Comparison of ENCODE assay signal across 14 cellular contexts in the genomic region with DNA sequence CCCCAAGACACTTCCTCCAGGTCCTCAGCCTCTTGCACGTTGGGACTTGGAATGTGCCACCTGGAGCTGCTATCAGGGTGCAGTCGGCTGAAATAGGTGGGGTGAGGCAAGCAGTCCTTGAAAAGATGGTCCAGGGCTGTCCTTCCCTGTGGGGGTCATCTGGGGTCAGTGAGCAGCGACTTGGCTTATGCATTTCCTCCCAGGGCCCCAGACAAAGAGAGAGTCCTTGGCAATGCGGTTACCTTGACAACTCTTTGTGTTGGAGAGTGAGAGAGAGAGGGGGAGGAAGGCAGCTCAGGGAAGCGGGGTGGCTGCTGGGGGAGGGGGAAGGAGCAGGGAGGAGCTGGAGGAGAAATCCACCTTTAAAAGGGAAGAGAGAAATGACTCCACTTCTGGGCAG.
A peak's percentile ranks its signal among the peaks of the same experiment; 100 is the strongest.
DNase-seq lines count a peak whose midpoint lies in the region.
"Had no signal": no experiment of that assay in that cellular context is flagged by ENCODE, and none has a peak within 500 bp of the region (broad histone marks: within the 10 kb centered on the region; RNA-seq: fewer than 3 reads in every experiment).

No MANE protein-coding gene starts in this region.

- H3K4me1 Mint-ChIP-seq in activated naive CD4-positive, alpha-beta T cell treated with anti-CD3 and anti-CD28 coated beads for 36 hours (ENCODE audit: low read depth) = no peaks in the 10 kb centered on the region

- no peaks in the 10 kb centered on the region for H3K27me3 Mint-ChIP-seq in activated naive CD4-positive, alpha-beta T cell treated with anti-CD3 and anti-CD28 coated beads for 36 hours (ENCODE audit: low read depth)
- H3K27me3 Mint-ChIP-seq: naive thymus-derived CD4-positive, alpha-beta T cell; stimulated activated naive B cell treated with anti-CD40 and anti-IgM and Interleukin-4, amounts not matched to agents 10 μg/mL and 1 μg/mL and 100 μg/mL, for 72 hours had no signal

- intact Hi-C loops in activated naive CD4-positive, alpha-beta T cell treated with anti-CD3 and anti-CD28 coated beads for 36 hours (cut with micrococcal nuclease) = loop anchor here (10.0 kb wide), 1 partner anchor 1054 kb away; a partner anchor contains a TSS

- H3K9me3 Mint-ChIP-seq in activated naive CD4-positive, alpha-beta T cell treated with anti-CD3 and anti-CD28 coated beads for 36 hours = no peaks in the 10 kb centered on the region

- CTCF ChIA-PET in activated naive CD4-positive, alpha-beta T cell treated with anti-CD3 and anti-CD28 coated beads for 36 hours (lab: Charles Lee) = no interaction called here

- H3K4me3 Mint-ChIP-seq in activated naive CD4-positive, alpha-beta T cell treated with anti-CD3 and anti-CD28 coated beads for 36 hours = no peak overlapping the region
- H3K4me3 Mint-ChIP-seq: naive thymus-derived CD4-positive, alpha-beta T cell; stimulated activated naive B cell treated with anti-CD40 and anti-IgM and Interleukin-4, amounts not matched to agents 10 μg/mL and 1 μg/mL and 100 μg/mL, for 72 hours had no signal

- H3K27ac Mint-ChIP-seq in activated naive CD4-positive, alpha-beta T cell treated with anti-CD3 and anti-CD28 coated beads for 36 hours = no peak overlapping the region
- H3K27ac Mint-ChIP-seq: naive thymus-derived CD4-positive, alpha-beta T cell; stimulated activated naive B cell treated with anti-CD40 and anti-IgM and Interleukin-4, amounts not matched to agents 10 μg/mL and 1 μg/mL and 100 μg/mL, for 72 hours had no signal

- DNase-seq in NCI-H1436 (lab: John Stamatoyannopoulos, UW) = peak; percentile 17
- DNase-seq in NCI-H1436 treated with DMSO at 0.1 percent for 48 hours (lab: John Stamatoyannopoulos, UW) = no peak
- peak; percentile 55 for DNase-seq in UCSD-AML1 (lab: John Stamatoyannopoulos, UW; ENCODE audit: unreplicated experiment)
- peak; percentile 99 for DNase-seq in iPS DF 19.7 (ENCODE audit: low read depth, low spot score)
- DNase-seq in putamen (ENCODE audit: low spot score) = peak; percentile 60
- DNase-seq in EL = no peak
- no peak for DNase-seq in COR-L47 (lab: John Stamatoyannopoulos, UW)
- DNase-seq in activated naive CD4-positive, alpha-beta T cell treated with anti-CD3 and anti-CD28 coated beads for 36 hours = no peak
- DNase-seq: activated CD4-positive, alpha-beta T cell treated with anti-CD3 and anti-CD28 coated beads for 48 hours; colonic mucosa; glutamatergic neuron; naive thymus-derived CD4-positive, alpha-beta T cell; NCI-H510A; stimulated activated naive B cell treated with anti-CD40 and anti-IgM and Interleukin-4, amounts not matched to agents 10 μg/mL and 1 μg/mL and 100 μg/mL, for 72 hours had no signal

- H3K36me3 Mint-ChIP-seq in activated naive CD4-positive, alpha-beta T cell treated with anti-CD3 and anti-CD28 coated beads for 36 hours (ENCODE audit: low read depth) = peaks cover 5% of the 10 kb centered on the region

Comparison
In these comparisons a context has a peak if more than half of its experiments do, and no peak if none do; other contexts are left out.
1. DNase-seq: peak in NCI-H1436 (single experiment), UCSD-AML1 (single experiment), iPS DF 19.7 (single experiment) and putamen (single experiment); none in NCI-H1436 treated with DMSO at 0.1 percent for 48 hours (single experiment), EL (single experiment), COR-L47 (single experiment) and activated naive CD4-positive, alpha-beta T cell treated with anti-CD3 and anti-CD28 coated beads for 36 hours (single experiment).